Comparison of ENCODE assay signal across 8 cellular contexts in the genomic region with DNA sequence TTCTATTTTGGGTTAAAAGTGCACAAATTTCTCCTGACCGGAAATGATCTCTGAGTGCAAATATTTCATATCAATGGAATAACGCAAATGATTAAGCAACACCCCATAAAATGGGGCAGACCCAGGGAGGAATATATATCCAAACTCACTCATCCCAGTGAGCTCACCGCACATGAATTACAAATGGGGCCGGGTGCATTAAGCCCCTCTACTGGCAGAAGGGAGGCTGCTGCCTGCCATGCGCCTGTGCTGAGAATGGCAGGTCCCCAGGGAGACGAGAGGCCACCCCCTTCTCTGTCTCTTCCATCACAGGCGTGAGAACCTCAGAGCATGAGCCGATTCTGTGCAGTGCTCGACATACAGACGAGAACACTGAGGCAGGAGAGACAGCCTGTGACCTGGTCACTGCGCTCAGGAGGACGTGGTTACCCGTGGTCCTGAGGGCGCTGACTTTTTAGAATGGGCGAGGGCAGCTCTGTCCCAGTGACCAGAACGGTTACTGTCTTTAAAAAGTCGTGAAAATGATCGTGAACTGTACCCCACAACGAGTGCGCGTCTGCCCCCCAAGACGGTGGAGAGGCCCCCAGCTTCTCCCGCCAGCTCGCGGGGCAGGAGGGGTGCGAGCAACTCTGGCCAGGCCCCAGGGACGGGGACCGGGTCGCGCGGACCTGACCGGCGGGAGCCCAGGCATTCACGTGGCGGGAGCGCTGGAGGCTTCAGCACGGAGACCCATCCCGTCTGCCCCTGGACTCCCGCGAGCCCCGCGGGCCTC. TPM values are rescaled to one million over a fixed set of nuclear protein-coding genes. Genes with fewer than 3 reads are reported as not detected.
DNase-seq lines count a peak whose midpoint lies in the region; TF ChIP-seq lines count a peak whose summit lies in the region.
"Not testable (repeated sequence)": the region's sequence is repeated elsewhere in the genome, so short reads cannot be mapped to it uniquely, and the experiment has no call there.

No MANE protein-coding gene starts in this region.

- DNase-seq in Calu3; PC-9; immature natural killer cell; osteocyte (ENCODE audit: extremely low spot score, unreplicated experiment): not testable (repeated sequence)
- DNase-seq in HS-27A (ENCODE audit: low read depth): peak; percentile 11
- peak; percentile 17 for DNase-seq in activated T-cell treated with anti-CD3 and anti-CD28 coated beads for 48 hours (ENCODE audit: low read depth)
- DNase-seq in dermis blood vessel endothelial cell: peak; percentile 13
- peak; percentile 8 for DNase-seq in superior temporal gyrus (ENCODE audit: extremely low spot score)

- H3F3A ChIP-seq in PC-9 (ENCODE audit: insufficient read depth, low read depth): not testable (repeated sequence)

- not testable (repeated sequence) for H3K27me3 ChIP-seq in PC-9 (ENCODE audit: insufficient read depth, low read depth)

- not testable (repeated sequence) for H3K9me2 ChIP-seq in PC-9 (ENCODE audit: insufficient read depth)

- not testable (repeated sequence) for H3K79me2 ChIP-seq in PC-9 (ENCODE audit: low read depth)

- peaks cover 25% of the 10 kb centered on the region for H3K36me3 Mint-ChIP-seq in Calu3 (ENCODE audit: insufficient read depth, unreplicated experiment)
- not testable (repeated sequence) for H3K36me3 Mint-ChIP-seq in immature natural killer cell; osteocyte (ENCODE audit: unreplicated experiment)

- H2AFZ ChIP-seq in PC-9: peak overlapping the region; percentile 16; the same call in 1 of the 2 replicates

- H3K36me3 ChIP-seq in PC-9 (ENCODE audit: low read depth): not testable (repeated sequence)

- not testable (repeated sequence) for H3K9me3 ChIP-seq in PC-9 (ENCODE audit: insufficient read depth, low read depth)

- H4K20me1 ChIP-seq in PC-9 (ENCODE audit: insufficient read depth): not testable (repeated sequence)

- peaks cover 14% of the 10 kb centered on the region for H3K27me3 Mint-ChIP-seq in Calu3 (ENCODE audit: unreplicated experiment)
- not testable (repeated sequence) for H3K27me3 Mint-ChIP-seq in immature natural killer cell (ENCODE audit: low read depth in 3 of 3); osteocyte (ENCODE audit: unreplicated experiment)

- not testable (repeated sequence) for H3K9me3 Mint-ChIP-seq in Calu3 (ENCODE audit: low read depth, unreplicated experiment); immature natural killer cell; osteocyte (ENCODE audit: unreplicated experiment)

- not testable (repeated sequence) for TF ChIP-seq CTCF in Calu3 (IDR thresholded peaks at IDR 0.05; ENCODE audit: unreplicated experiment); PC-9 (conservative IDR thresholded peaks at IDR 0.05); osteocyte (IDR thresholded peaks at IDR 0.05)

- H3K4me2 ChIP-seq in PC-9: peak overlapping the region; percentile 68

- POLR2A ChIA-PET in PC-9 (lab: Charles Lee; ENCODE audit: unreplicated experiment): not testable (repeated sequence)

- intact Hi-C loops in Calu3 (cut with micrococcal nuclease; ENCODE audit: unreplicated experiment); PC-9 (cut with micrococcal nuclease; ENCODE audit: unreplicated experiment): not testable (repeated sequence)

- BruUV-seq in Calu3 (replicated peaks; lab: Mats Ljungman, UMichigan): TSS peak; percentile 71
- TSS peak; percentile 33 for BruUV-seq in PC-9 (replicated peaks; lab: Mats Ljungman, UMichigan)

- CTCF ChIA-PET in Calu3 (lab: Charles Lee): not testable (repeated sequence)
- CTCF ChIA-PET in PC-9 (lab: Charles Lee): interaction anchor here (0.6 kb wide), 1 partner anchor 403 kb away, joined by 3 read pairs; no protein-coding TSS in a partner anchor

- H3K27ac ChIP-seq in PC-9: not testable (repeated sequence)

- peak overlapping the region; percentile 91 for H3K27ac Mint-ChIP-seq in Calu3 (ENCODE audit: unreplicated experiment)
- H3K27ac Mint-ChIP-seq in immature natural killer cell: peak overlapping the region; percentile 74 to 85 (median 81)
- H3K27ac Mint-ChIP-seq in osteocyte (ENCODE audit: unreplicated experiment): not testable (repeated sequence)

- H3K4me3 ChIP-seq in PC-9: peak overlapping the region; percentile 59

- peak overlapping the region; percentile 87 for H3K4me3 Mint-ChIP-seq in Calu3 (ENCODE audit: low read depth, unreplicated experiment)
- peak overlapping the region; percentile 89 to 98 (median 94) for H3K4me3 Mint-ChIP-seq in immature natural killer cell
- H3K4me3 Mint-ChIP-seq in osteocyte (ENCODE audit: unreplicated experiment): peak overlapping the region; percentile 86

- not testable (repeated sequence) for H3K4me1 ChIP-seq in PC-9 (replicated peaks; ENCODE audit: insufficient read depth)

- peaks cover 14% of the 10 kb centered on the region for H3K4me1 Mint-ChIP-seq in Calu3 (ENCODE audit: low read depth, unreplicated experiment)
- H3K4me1 Mint-ChIP-seq in immature natural killer cell: peaks cover 13 to 14% of the 10 kb centered on the region in 2 donors
- H3K4me1 Mint-ChIP-seq in osteocyte (ENCODE audit: unreplicated experiment): peaks cover 11% of the 10 kb centered on the region

RNA-seq across cellular contexts. Expression of a gene that starts 42.8 kb away (rescaled TPM):
- total RNA-seq in Calu3 (2022) (65.5 and 66.0 TPM in 2 replicates), PC-9 (2021) (11.4 and 13.4 TPM in 2 replicates), dermis blood vessel endothelial cell (18.8 and 28.1 TPM in 2 replicates), osteocyte (15.8 and 18.5 TPM in 2 replicates)
- polyA plus RNA-seq in immature natural killer cell: 10 to 100 TPM; 18.2 to 27.0 (median 19.5) TPM
